17 cellular contexts compared by ENCODE assay signal in genomic region chr12:111327474-111327873, GRCh38. TPM values are rescaled to one million over a fixed set of nuclear protein-coding genes. Genes with fewer than 3 reads are reported as not detected.
A peak's percentile ranks its signal among the peaks of the same experiment; 100 is the strongest.
DNase-seq lines count a peak whose midpoint lies in the region; ATAC-seq, FAIRE-seq and TF ChIP-seq lines count a peak whose summit lies in the region.
"Had no signal": no experiment of that assay in that cellular context is flagged by ENCODE, and none has a peak within 500 bp of the region (broad histone marks: within the 10 kb centered on the region; RNA-seq: fewer than 3 reads in every experiment).

No MANE protein-coding gene starts in this region.

- POLR2A ChIA-PET in Caco-2 (lab: Charles Lee) (no interaction called here), K562 (lab: Yijun Ruan, JAX) (no interaction called here)

- H3K9me3 Mint-ChIP-seq in Caco-2 (ENCODE audit: unreplicated experiment) (no peaks in the 10 kb centered on the region), H9 (peaks cover 6% of the 10 kb centered on the region in 2 experiments)
- H3K9me3 Mint-ChIP-seq: CD4-positive, alpha-beta memory T cell had no signal

- H2BK15ac ChIP-seq in H9 (ENCODE audit: low read depth, low read length): no peak overlapping the region

- H3K23me2 ChIP-seq in H9 (ENCODE audit: insufficient read length, low read depth, low read length, poor library complexity, severe bottlenecking): no peaks in the 10 kb centered on the region

- H3K4ac ChIP-seq in H9 (ENCODE audit: low read depth, low read length): no peak overlapping the region

- no peak for TF ChIP-seq POLR2A in K562 (conservative IDR thresholded peaks at IDR 0.05)

- no peak overlapping the region for H3K56ac ChIP-seq in H9 (ENCODE audit: insufficient read length, low read depth, low read length)

- H3K23ac ChIP-seq in H9 (ENCODE audit: insufficient read length, low read depth, low read length): no peak overlapping the region

- WGBS in H9 (ENCODE audit: extremely low coverage, insufficient read length, low lambda C conversion rate): no CpG with 5 or more reads among the region's 6 CpGs
- 7% methylated on average over 6 of the region's 6 CpGs for WGBS in K562 (ENCODE audit: insufficient coverage, low coverage, missing lambda C conversion rate)

- H3K36me3 Mint-ChIP-seq in Caco-2 (ENCODE audit: insufficient read depth, unreplicated experiment) (peaks cover 15% of the 10 kb centered on the region), H9 (ENCODE audit: insufficient read depth in 1 of 3, low read depth in 3 of 3) (peaks cover 0 to 6% (median 0%) of the 10 kb centered on the region in 3 experiments; a peak in 2 of 7 replicates)
- H3K36me3 Mint-ChIP-seq: CD4-positive, alpha-beta memory T cell had no signal

- intact Hi-C loops in Caco-2 (cut with micrococcal nuclease; ENCODE audit: unreplicated experiment) (no loop called here), K562 (cut with micrococcal nuclease) (no loop called here), left lung (cut with DNase I) (no loop called here)

- H3K79me2 ChIP-seq in H9 (ENCODE audit: insufficient read depth, low read length) (no peaks in the 10 kb centered on the region), K562 (ENCODE audit: control insufficient read depth, insufficient read depth, low read length) (no peaks in the 10 kb centered on the region)

- no peak for FAIRE-seq in K562 (lab: Jason Lieb, UNC)
- FAIRE-seq: A204.1, D721Med had no signal

- H3K18ac ChIP-seq in H9 (ENCODE audit: insufficient read length, low read depth, low read length): no peak overlapping the region

- H3K4me1 ChIP-seq in Caco-2: no peaks in the 10 kb centered on the region
- no peaks in the 10 kb centered on the region for H3K4me1 ChIP-seq in H9 (ENCODE audit: insufficient read depth, low read length)
- peaks cover 0 to 5% of the 10 kb centered on the region in 2 experiments; a peak in 3 of 5 replicates for H3K4me1 ChIP-seq in K562 (replicated peaks in 1 of 2; ENCODE audit: control insufficient read depth in 2 of 2, insufficient read depth in 2 of 2, low read length in 2 of 2)
- H3K4me1 ChIP-seq in left lung: no peaks in the 10 kb centered on the region
- no peaks in the 10 kb centered on the region for H3K4me1 ChIP-seq in BE2C
- H3K4me1 ChIP-seq: Peyer's patch, SJSA1 had no signal

- H3K79me1 ChIP-seq in H9 (ENCODE audit: insufficient read depth, low read depth, low read length, poor library complexity, severe bottlenecking): no peaks in the 10 kb centered on the region

- TF ChIP-seq CTCF in Caco-2 (IDR thresholded peaks at IDR 0.05; ENCODE audit: insufficient read depth in 1 of 2, low read depth in 1 of 2, low read length in 1 of 2, severe bottlenecking in 1 of 2, unreplicated experiment in 1 of 2) (peak; percentile 10 to 24), H9 (conservative IDR thresholded peaks at IDR 0.05) (0 out of 3 replicates have a peak, but pooled peaks have one; percentile 8), K562 (IDR thresholded peaks at IDR 0.05 in 2 of 3, conservative IDR thresholded peaks at IDR 0.05 in 1 of 3; ENCODE audit: insufficient read depth in 2 of 3, low read depth in 1 of 3, low read length in 3 of 3) (peak in 2 of 3 experiments; percentile 19 to 23; a peak in 1 of 6 replicates), left lung (IDR thresholded peaks at IDR 0.05) (no peak), BE2C (IDR thresholded peaks at IDR 0.05; ENCODE audit: low read depth, low read length) (no peak)

- H3K4me1 Mint-ChIP-seq in Caco-2 (ENCODE audit: low read depth, unreplicated experiment): no peaks in the 10 kb centered on the region
- peaks cover 4 to 11% of the 10 kb centered on the region in 2 experiments for H3K4me1 Mint-ChIP-seq in H9

- H3K14ac ChIP-seq in H9 (ENCODE audit: insufficient read depth, low read length): no peak overlapping the region

- H4K20me1 ChIP-seq in H9 (ENCODE audit: control insufficient read depth, insufficient read depth, insufficient read length) (no peaks in the 10 kb centered on the region), K562 (replicated peaks; ENCODE audit: control insufficient read depth, insufficient read depth, low read length) (peaks cover 4% of the 10 kb centered on the region; the same call in 1 of the 2 replicates)

- no peaks in the 10 kb centered on the region for H3K27me3 Mint-ChIP-seq in Caco-2 (ENCODE audit: insufficient read depth, unreplicated experiment)
- H3K27me3 Mint-ChIP-seq in H9 (ENCODE audit: low read depth): no peaks in the 10 kb centered on the region; the same call in 1 of the 2 replicates

- no peak for TF ChIP-seq EP300 in K562 (IDR thresholded peaks at IDR 0.05; ENCODE audit: low read length)

- H2BK5ac ChIP-seq in H9 (ENCODE audit: insufficient read length, low read length): no peak overlapping the region

- in situ Hi-C loops in K562 (cut with MboI): no loop called here

- no peak overlapping the region for H3K9ac ChIP-seq in H9 (ENCODE audit: extremely low read depth, insufficient read length, low read length)
- no peak overlapping the region for H3K9ac ChIP-seq in K562 (ENCODE audit: insufficient read depth in 1 of 2, low read depth in 2 of 2, low read length in 2 of 2)

- no peak overlapping the region for H4K5ac ChIP-seq in H9 (ENCODE audit: insufficient read length, low read depth, low read length)

- peak in 1 of 2 experiments; percentile 27 for DNase-seq in Caco-2
- DNase-seq in H9: no peak
- peak in 2 of 4 experiments; percentile 46 to 57 for DNase-seq in K562 (ENCODE audit: extremely low read depth in 1 of 4, low spot score in 3 of 4)
- DNase-seq in iPS-NIHi11 (ENCODE audit: low spot score): peak; percentile 35
- no peak for DNase-seq in left lung
- DNase-seq in retina: no peak
- DNase-seq in BE2C: no peak
- DNase-seq: CD4-positive, alpha-beta memory T cell; DMS79; Kasumi-1; MM.1S; NCI-H1092 treated with DMSO at 0.1 percent for 48 hours; NCI-H2081; Peyer's patch had no signal

- no peak overlapping the region for H4K91ac ChIP-seq in H9 (ENCODE audit: insufficient read length, low read depth, low read length)

- BruUV-seq in Caco-2 (replicated peaks; lab: Mats Ljungman, UMichigan) (no TSS peak), K562 (replicated peaks; lab: Mats Ljungman, UMichigan) (no TSS peak)

- CTCF ChIA-PET in Caco-2 (lab: Charles Lee) (interaction anchor here (1.5 kb wide), 1 partner anchor 70 kb away, joined by 4 read pairs; no protein-coding TSS in a partner anchor), K562 (lab: Yijun Ruan, JAX; ENCODE audit: low intra/inter-chr PET ratio) (no interaction called here)

- H3K4me3 Mint-ChIP-seq in Caco-2 (ENCODE audit: unreplicated experiment): no peak overlapping the region
- no peak overlapping the region for H3K4me3 Mint-ChIP-seq in H9

- no peak overlapping the region for H3K27ac Mint-ChIP-seq in Caco-2 (ENCODE audit: unreplicated experiment)
- H3K27ac Mint-ChIP-seq in H9: no peak overlapping the region
- H3K27ac Mint-ChIP-seq: CD4-positive, alpha-beta memory T cell had no signal

- no peak overlapping the region for H3T11ph ChIP-seq in H9 (ENCODE audit: low read length)

- H3K4me3 ChIP-seq in Caco-2 (ENCODE audit: low read depth, low read length) (no peak overlapping the region), K562 (no peak overlapping the region), left lung (no peak overlapping the region), BE2C (ENCODE audit: low read depth, low read length) (no peak overlapping the region)
- H3K4me3 ChIP-seq: Peyer's patch, SJSA1 had no signal

- no peak overlapping the region for H2BK20ac ChIP-seq in H9 (ENCODE audit: low read depth, low read length, poor library complexity, severe bottlenecking)

- H2BK12ac ChIP-seq in H9 (ENCODE audit: insufficient read length, low read depth, low read length): no peak overlapping the region

- H2BK120ac ChIP-seq in H9 (ENCODE audit: low read depth, low read length, poor library complexity, severe bottlenecking): no peak overlapping the region

- TF ChIP-seq RAD21 in K562 (CRISPR knock-in tag; conservative IDR thresholded peaks at IDR 0.05 in 1 of 2, IDR thresholded peaks at IDR 0.05 in 1 of 2): no peak

- H3K36me3 ChIP-seq in Caco-2 (ENCODE audit: control insufficient read depth, insufficient read depth, low read length) (no peaks in the 10 kb centered on the region), K562 (ENCODE audit: control insufficient read depth, insufficient read depth, low read length) (no peaks in the 10 kb centered on the region), left lung (no peaks in the 10 kb centered on the region), BE2C (no peaks in the 10 kb centered on the region)
- H3K36me3 ChIP-seq: Peyer's patch, SJSA1 had no signal

- ATAC-seq in K562: peak; percentile 39; the same call in 1 of the 3 replicates
- no peak for ATAC-seq in left lung

- H2AFZ ChIP-seq in H9 (ENCODE audit: low read length): no peak overlapping the region
- H2AFZ ChIP-seq in K562 (ENCODE audit: low read depth, low read length): no peak overlapping the region

- H3K4me2 ChIP-seq in H9 (ENCODE audit: insufficient read depth, insufficient read length, low read length): no peak overlapping the region
- no peak overlapping the region for H3K4me2 ChIP-seq in K562 (ENCODE audit: insufficient read depth, low read length)

- H3K27ac ChIP-seq in H9 (ENCODE audit: insufficient read length, low read depth, low read length) (no peak overlapping the region), K562 (ENCODE audit: extremely low read depth, low read depth, low read length) (no peak overlapping the region), left lung (no peak overlapping the region)
- H3K27ac ChIP-seq: Peyer's patch, SJSA1 had no signal

- H4K8ac ChIP-seq in H9 (replicated peaks; ENCODE audit: insufficient read length, low read depth, low read length): no peak overlapping the region

- H2AK5ac ChIP-seq in H9 (ENCODE audit: insufficient read length, low read length): no peak overlapping the region

- H3K27me3 ChIP-seq in Caco-2 (replicated peaks; ENCODE audit: control insufficient read depth, insufficient read depth, low read length) (no peaks in the 10 kb centered on the region), H9 (ENCODE audit: insufficient read depth, low read length) (no peaks in the 10 kb centered on the region), K562 (ENCODE audit: control insufficient read depth in 2 of 2, insufficient read depth in 2 of 2, low read length in 2 of 2) (peaks cover 9 to 44% of the 10 kb centered on the region in 2 experiments; a peak in 4 of 5 replicates), left lung (peaks cover 0 to 29% of the 10 kb centered on the region in 2 donors), BE2C (no peaks in the 10 kb centered on the region)
- H3K27me3 ChIP-seq: Peyer's patch, SJSA1 had no signal

- no peaks in the 10 kb centered on the region for H3K9me1 ChIP-seq in K562 (ENCODE audit: control insufficient read depth, insufficient read depth, low read length)

- no peaks in the 10 kb centered on the region for H3K9me3 ChIP-seq in Caco-2
- H3K9me3 ChIP-seq in H9 (ENCODE audit: control insufficient read depth, low read depth, low read length): no peaks in the 10 kb centered on the region
- no peaks in the 10 kb centered on the region for H3K9me3 ChIP-seq in K562 (replicated peaks; ENCODE audit: control insufficient read depth, insufficient read depth, low read depth, low read length)
- H3K9me3 ChIP-seq in left lung: no peaks in the 10 kb centered on the region
- no peaks in the 10 kb centered on the region; the same call in 1 of the 2 replicates for H3K9me3 ChIP-seq in BE2C
- H3K9me3 ChIP-seq: Peyer's patch, SJSA1 had no signal

RNA-seq across cellular contexts. Expression of gene PHETA1, which starts 41.4 kb away (rescaled TPM):
- total RNA-seq in Caco-2 (2022): 14.9 and 17.2 TPM in 2 replicates
- total RNA-seq in H9 (2021): 11.4 and 13.1 TPM in 2 replicates
- 4.2 and 14.8 TPM in 2 replicates for total RNA-seq in K562 (2011; cell fraction: chromatin; rRNA removed; ENCODE audit: low replicate concordance)
- 14.1 and 15.7 TPM in 2 replicates for total RNA-seq in K562 (2011; cell fraction: nucleolus; rRNA removed)
- 6.2 and 8.2 TPM in 2 replicates for total RNA-seq in K562 (2011; cell fraction: nucleoplasm; rRNA removed)
- total RNA-seq in K562 (2014; rRNA removed): 6.2 and 8.0 TPM in 2 replicates
- total RNA-seq in K562 (2014; rRNA removed; fragmentation: Illumina TruSeq; extraction: Trizol): 1.3 and 1.5 TPM in 2 replicates
- 3.0 and 3.5 TPM in 2 replicates for total RNA-seq in K562 (2015; rRNA removed; fragmentation: Illumina TruSeq; extraction: Trizol)
- total RNA-seq in K562 (2021): 8.9 and 12.4 TPM in 2 replicates
- 2.2 and 2.5 TPM in 2 replicates for polyA plus RNA-seq in K562 (2011; rRNA removed)
- 2.8 and 8.2 TPM in 2 replicates for polyA plus RNA-seq in K562 (2011; cell fraction: cytosol; rRNA removed)
- 6.7 and 12.1 TPM in 2 replicates for polyA plus RNA-seq in K562 (2011; cell fraction: nucleus; rRNA removed)
- polyA plus RNA-seq in K562 (2012): 6.0 and 7.5 TPM in 2 replicates
- polyA plus RNA-seq in K562 (2014; fragmentation: Illumina TruSeq; extraction: Trizol): 3.4 and 5.7 TPM in 2 replicates
- under 1 TPM; 0.03 to 0.17 TPM for polyA plus RNA-seq in K562 (2014; fragmentation: Nextera tagmentation; extraction: Ambion mirVana)
- 6.9 and 7.2 TPM in 2 replicates for polyA plus RNA-seq in K562 (2014; rRNA removed)
- polyA minus RNA-seq in K562 (2011; rRNA and poly(A)+ RNA removed): 0.84 and 1.5 TPM in 2 replicates
- polyA minus RNA-seq in K562 (2011; cell fraction: cytosol; rRNA and poly(A)+ RNA removed): 2.2 and 4.1 TPM in 2 replicates
- polyA minus RNA-seq in K562 (2011; cell fraction: nucleus; rRNA and poly(A)+ RNA removed): 3.6 and 4.3 TPM in 2 replicates
- total RNA-seq in left lung: 10 to 100 TPM in 1 of 2 donors, 1 to 10 TPM in 1; 9.9 to 20.5 TPM
- polyA plus RNA-seq in BE2C (2012; ENCODE audit: insufficient read depth, insufficient read length, low read depth): 22.6 TPM

Comparison
In these comparisons a context has a peak if more than half of its experiments do, and no peak if none do; other contexts are left out.
1. CTCF ChIP-seq: peak in Caco-2 (2 of 2), H9 (single experiment) and K562 (2 of 3); none in left lung (0 of 2) and BE2C (single experiment).